In the genomic region with DNA sequence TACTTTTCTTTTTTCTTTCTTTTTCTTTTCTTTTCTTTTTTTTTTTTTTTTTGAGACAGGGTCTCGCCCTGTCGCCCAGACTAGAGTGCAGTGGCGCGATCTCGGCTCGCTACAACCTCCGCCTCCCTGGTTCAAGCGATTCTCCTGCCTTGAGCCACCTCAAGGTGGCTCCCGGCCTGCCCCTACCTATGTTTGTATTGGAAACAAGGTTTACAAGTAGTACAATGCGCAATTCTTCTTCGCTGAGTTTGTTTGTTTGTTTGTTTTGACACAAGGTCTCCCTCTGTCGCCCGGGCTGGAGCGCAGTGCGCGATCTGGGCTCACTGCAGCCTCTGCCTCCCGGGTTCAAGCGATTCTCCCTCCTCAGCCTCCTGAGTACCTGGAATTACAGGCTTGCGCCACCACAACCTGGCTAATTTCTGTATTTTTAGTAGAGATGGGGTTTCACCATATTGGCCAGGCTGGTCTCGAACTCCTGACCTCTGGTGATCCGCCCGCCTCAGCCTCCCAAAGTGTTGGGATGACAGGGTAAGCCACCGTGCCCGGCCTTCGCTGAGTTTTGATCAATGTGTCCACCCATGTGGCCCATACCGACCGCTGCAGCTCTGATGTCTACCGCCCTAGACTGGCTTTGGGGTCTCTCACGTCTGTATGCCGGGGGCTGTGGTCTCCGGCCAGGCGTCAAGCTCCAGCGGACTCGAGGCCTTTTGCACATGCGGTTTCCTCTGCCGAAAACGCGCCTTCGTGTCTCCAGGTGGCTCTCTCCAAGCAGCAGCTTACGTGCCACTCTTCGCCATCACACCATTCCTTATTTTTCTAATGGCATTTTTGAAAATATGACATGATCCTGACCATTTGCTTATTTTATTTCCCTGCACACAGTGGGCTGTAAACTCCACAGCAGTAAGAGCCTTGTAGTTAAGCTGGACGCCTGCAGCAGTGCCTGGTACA, we compare ENCODE assay signal across 10 cellular contexts. TPM values are rescaled to one million over a fixed set of nuclear protein-coding genes. Genes with fewer than 3 reads are reported as not detected.
A peak's percentile ranks its signal among the peaks of the same experiment; 100 is the strongest.
DNase-seq lines count a peak whose midpoint lies in the region; ATAC-seq and TF ChIP-seq lines count a peak whose summit lies in the region.
"Had no signal": no experiment of that assay in that cellular context is flagged by ENCODE, and none has a peak within 500 bp of the region (broad histone marks: within the 10 kb centered on the region; RNA-seq: fewer than 3 reads in every experiment).

No MANE protein-coding gene starts in this region.

- H3K27ac ChIP-seq in Panc1 (ENCODE audit: low read length): peak overlapping the region; percentile 68
- H3K27ac ChIP-seq in foreskin keratinocyte: no peak overlapping the region
- H3K27ac ChIP-seq: adrenal gland had no signal

- H3K36me3 ChIP-seq in Panc1 (ENCODE audit: control insufficient read depth, insufficient read depth, low read length): no peaks in the 10 kb centered on the region
- H3K36me3 ChIP-seq in skeletal muscle satellite cell (ENCODE audit: insufficient read depth, low read length): no peaks in the 10 kb centered on the region
- H3K36me3 ChIP-seq: adrenal gland had no signal

- H3K4me3 ChIP-seq in Panc1 (ENCODE audit: low read depth in 2 of 2, low read length in 2 of 2) (peak overlapping the region; percentile 41 to 56), skeletal muscle satellite cell (ENCODE audit: low read length) (peak overlapping the region; percentile 64)

- intact Hi-C loops in Panc1 (cut with micrococcal nuclease; ENCODE audit: unreplicated experiment): loop anchor here (2.0 kb wide), 1 partner anchor 15 kb away; a partner anchor contains a TSS

- no TSS peak for BruUV-seq in Panc1 (replicated peaks; lab: Mats Ljungman, UMichigan)

- peak overlapping the region; percentile 80 for H3K4me2 ChIP-seq in skeletal muscle satellite cell (ENCODE audit: low read length)

- POLR2A ChIA-PET in Panc1 (lab: Charles Lee): no interaction called here

- in situ Hi-C loops in Panc1 (cut with HindIII; ENCODE audit: low pct_unique_long_range_greater_than_20kb, low sequenced_read_pairs): no loop called here

- H3K27me3 ChIP-seq in Panc1 (ENCODE audit: control insufficient read depth, insufficient read depth, low read length) (no peaks in the 10 kb centered on the region), foreskin keratinocyte (peaks cover 42% of the 10 kb centered on the region), skeletal muscle satellite cell (ENCODE audit: control insufficient read depth, insufficient read depth, low read length) (peaks cover 38% of the 10 kb centered on the region)

- ATAC-seq in Panc1: peak; percentile 47
- no peak for ATAC-seq in foreskin keratinocyte

- H3K9me3 ChIP-seq in Panc1 (ENCODE audit: control insufficient read depth, insufficient read depth, low read depth, low read length): no peaks in the 10 kb centered on the region
- H3K9me3 ChIP-seq in skeletal muscle satellite cell (replicated peaks; ENCODE audit: low read length): no peaks in the 10 kb centered on the region
- H3K9me3 ChIP-seq: adrenal gland had no signal

- DNase-seq in DMS53 (lab: John Stamatoyannopoulos, UW): peak; percentile 80
- DNase-seq in DMS53 treated with DMSO at 0.1 percent for 48 hours (lab: John Stamatoyannopoulos, UW; ENCODE audit: unreplicated experiment): no peak
- DNase-seq in Panc1 (ENCODE audit: low read depth, low spot score): no peak
- no peak for DNase-seq in foreskin keratinocyte
- DNase-seq in NCI-H1092 (lab: John Stamatoyannopoulos, UW): no peak
- DNase-seq in activated CD8-positive, alpha-beta memory T cell treated with anti-CD3 and anti-CD28 coated beads for 24 hours: no peak
- no peak for DNase-seq in RKO (ENCODE audit: low spot score)

- no peak for TF ChIP-seq CTCF in Panc1 (IDR thresholded peaks at IDR 0.05)
- TF ChIP-seq CTCF in foreskin keratinocyte (conservative IDR thresholded peaks at IDR 0.05): peak; percentile 13

- H3K9ac ChIP-seq in skeletal muscle satellite cell (ENCODE audit: low read depth, low read length): no peak overlapping the region

- CTCF ChIA-PET in Panc1 (lab: Charles Lee): interaction anchor here (0.8 kb wide), 1 partner anchor 14 kb away, joined by 4 read pairs; a partner anchor contains a TSS

- H3K4me1 ChIP-seq in Panc1 (ENCODE audit: control insufficient read depth, insufficient read depth, low read length) (peaks cover 17% of the 10 kb centered on the region), foreskin keratinocyte (no peaks in the 10 kb centered on the region), skeletal muscle satellite cell (ENCODE audit: control insufficient read depth, insufficient read depth, low read length) (peaks cover 10% of the 10 kb centered on the region)

RNA-seq across cellular contexts. Expression of a gene that starts 1.1 kb away (rescaled TPM):
- total RNA-seq in Panc1 (2021; ENCODE audit: unreplicated experiment): 54.9 TPM
- polyA plus RNA-seq in Panc1 (2012; ENCODE audit: insufficient read length): 59.7 TPM
- total RNA-seq in foreskin keratinocyte: 0.32 and 0.88 TPM in 2 replicates
- polyA plus RNA-seq in foreskin keratinocyte: 0.36 and 0.57 TPM in 2 replicates
- total RNA-seq in skeletal muscle satellite cell (2012; rRNA removed): 0.66 TPM in 1 of 2 replicates, not detected in the other

RNA-seq across cellular contexts. Expression of a gene that starts 11.9 kb away (rescaled TPM):
- total RNA-seq in Panc1 (2021; ENCODE audit: unreplicated experiment) (728 TPM), foreskin keratinocyte (922 and 1,087 TPM in 2 replicates)
- polyA plus RNA-seq in Panc1 (2012; ENCODE audit: insufficient read length): 878 TPM
- 1,285 and 1,536 TPM in 2 replicates for polyA plus RNA-seq in foreskin keratinocyte
- 1,162 and 1,732 TPM in 2 replicates for total RNA-seq in skeletal muscle satellite cell (2012; rRNA removed)

RNA-seq across cellular contexts. Expression of a gene that starts 14.0 kb away (rescaled TPM):
- total RNA-seq in Panc1 (2021; ENCODE audit: unreplicated experiment): 0.31 TPM
- 0.38 TPM for polyA plus RNA-seq in Panc1 (2012; ENCODE audit: insufficient read length)
- 0.17 and 0.25 TPM in 2 replicates for total RNA-seq in foreskin keratinocyte
- polyA plus RNA-seq in foreskin keratinocyte: 0.04 and 0.12 TPM in 2 replicates
- not detected in 2 replicates for total RNA-seq in skeletal muscle satellite cell (2012; rRNA removed)

RNA-seq across cellular contexts. Expression of a gene that starts 19.7 kb away (rescaled TPM):
- total RNA-seq in Panc1 (2021; ENCODE audit: unreplicated experiment) (96.6 TPM), foreskin keratinocyte (52.0 and 63.8 TPM in 2 replicates)
- polyA plus RNA-seq in Panc1 (2012; ENCODE audit: insufficient read length): 119 TPM
- 59.8 and 71.0 TPM in 2 replicates for polyA plus RNA-seq in foreskin keratinocyte
- 33.5 and 46.5 TPM in 2 replicates for total RNA-seq in skeletal muscle satellite cell (2012; rRNA removed)

RNA-seq across cellular contexts. Expression of a gene that starts 33.2 kb away (rescaled TPM):
- total RNA-seq in Panc1 (2021; ENCODE audit: unreplicated experiment) (43.1 TPM), foreskin keratinocyte (16.7 and 18.0 TPM in 2 replicates)
- 75.3 TPM for polyA plus RNA-seq in Panc1 (2012; ENCODE audit: insufficient read length)
- polyA plus RNA-seq in foreskin keratinocyte: 20.9 and 25.0 TPM in 2 replicates
- 0.66 and 10.9 TPM in 2 replicates for total RNA-seq in skeletal muscle satellite cell (2012; rRNA removed)
- total RNA-seq: myocyte had no signal

Comparison
In these comparisons a context has a peak if more than half of its experiments do, and no peak if none do; other contexts are left out.
1. RNA of a gene that starts 1.1 kb away (total RNA-seq): 54.9 TPM in Panc1 (single experiment); 0.32 to 0.88 TPM in foreskin keratinocyte; every median in the first group is over 10 times any median in the second.